In genomic region chr12:49929581-49929980, GRCh38 we compare ENCODE assay signal across 18 cellular contexts. TPM values are rescaled to one million over a fixed set of nuclear protein-coding genes. Genes with fewer than 3 reads are reported as not detected.
DNase-seq lines count a peak whose midpoint lies in the region; ATAC-seq and TF ChIP-seq lines count a peak whose summit lies in the region.
"Had no signal": no experiment of that assay in that cellular context is flagged by ENCODE, and none has a peak within 500 bp of the region (broad histone marks: within the 10 kb centered on the region; RNA-seq: fewer than 3 reads in every experiment).

No MANE protein-coding gene starts in this region.

- no peaks in the 10 kb centered on the region for H3K9me3 ChIP-seq in neural progenitor cell (ENCODE audit: low read depth)
- H3K9me3 ChIP-seq: HAP-1 had no signal

- H3K36me3 ChIP-seq in neural progenitor cell = no peaks in the 10 kb centered on the region
- H3K36me3 ChIP-seq: HAP-1 had no signal

- peak; percentile 16 for DNase-seq in activated CD4-positive, CD25-positive, alpha-beta regulatory T cell treated with anti-CD3 and anti-CD28 coated beads, Interleukin-2, amount 50 U/mL, for 72 hours
- DNase-seq in activated CD4-positive, CD25-positive, alpha-beta regulatory T cell (lab: John Stamatoyannopoulos, UW) = no peak
- DNase-seq in ecto neural progenitor cell (ENCODE audit: low spot score) (peak; percentile 44), neural progenitor cell (ENCODE audit: low spot score) (no peak), cerebellar nuclear complex (lab: John Stamatoyannopoulos, UW) (no peak)
- DNase-seq in activated naive CD4-positive, alpha-beta T cell treated with anti-CD3 and anti-CD28 coated beads for 36 hours = no peak
- DNase-seq: CD8-positive, alpha-beta T cell; COR-L47; DMS153; DMS79 treated with DMSO at 0.1 percent for 48 hours; EL; GDM1; GOT3 had no signal

- no peaks in the 10 kb centered on the region for H4K20me1 ChIP-seq in neural progenitor cell (ENCODE audit: low read depth)

- no peaks in the 10 kb centered on the region for H3K36me3 Mint-ChIP-seq in neural progenitor cell
- no peaks in the 10 kb centered on the region for H3K36me3 Mint-ChIP-seq in activated naive CD4-positive, alpha-beta T cell treated with anti-CD3 and anti-CD28 coated beads for 36 hours (ENCODE audit: low read depth)
- H3K36me3 Mint-ChIP-seq: CD14-positive monocyte; CD8-positive, alpha-beta T cell had no signal

- no peak for ATAC-seq in GM18519 (IDR thresholded peaks at IDR 0.05; ENCODE audit: low FRiP score, unreplicated experiment)
- ATAC-seq: CD8-positive, alpha-beta T cell had no signal

- no peak overlapping the region for H3K9ac ChIP-seq in neural progenitor cell

- H3K9me3 Mint-ChIP-seq in neural progenitor cell = peaks cover 2% of the 10 kb centered on the region
- H3K9me3 Mint-ChIP-seq in activated naive CD4-positive, alpha-beta T cell treated with anti-CD3 and anti-CD28 coated beads for 36 hours = no peaks in the 10 kb centered on the region
- H3K9me3 Mint-ChIP-seq: CD14-positive monocyte; CD8-positive, alpha-beta T cell had no signal

- H3K4me3 Mint-ChIP-seq in neural progenitor cell = no peak overlapping the region
- H3K4me3 Mint-ChIP-seq in activated naive CD4-positive, alpha-beta T cell treated with anti-CD3 and anti-CD28 coated beads for 36 hours = no peak overlapping the region
- H3K4me3 Mint-ChIP-seq: CD14-positive monocyte; CD8-positive, alpha-beta T cell had no signal

- peaks cover 12% of the 10 kb centered on the region for H3K4me1 Mint-ChIP-seq in neural progenitor cell
- H3K4me1 Mint-ChIP-seq in activated naive CD4-positive, alpha-beta T cell treated with anti-CD3 and anti-CD28 coated beads for 36 hours (ENCODE audit: low read depth) = peaks cover 7% of the 10 kb centered on the region
- H3K4me1 Mint-ChIP-seq: CD14-positive monocyte had no signal

- no peaks in the 10 kb centered on the region for H3K27me3 ChIP-seq in neural progenitor cell

- no peak overlapping the region for H3K27ac ChIP-seq in neural progenitor cell
- H3K27ac ChIP-seq: 22Rv1 had no signal

- H3K4me2 ChIP-seq in neural progenitor cell = no peak overlapping the region

- no peak for TF ChIP-seq CTCF in neural progenitor cell (IDR thresholded peaks at IDR 0.05)

- H3F3A ChIP-seq in neural progenitor cell (ENCODE audit: low read depth) = no peaks in the 10 kb centered on the region

- H3K4me3 ChIP-seq in neural progenitor cell = no peak overlapping the region
- H3K4me3 ChIP-seq: HAP-1 had no signal

- CTCF ChIA-PET in activated naive CD4-positive, alpha-beta T cell treated with anti-CD3 and anti-CD28 coated beads for 36 hours (lab: Charles Lee) = interaction anchor here (0.7 to 0.9 kb wide), 4 partner anchors 24 to 208 kb away, joined by 3 to 4 read pairs (median 3); no protein-coding TSS in a partner anchor

- peak overlapping the region; percentile 12 for H3K27ac Mint-ChIP-seq in neural progenitor cell
- no peak overlapping the region for H3K27ac Mint-ChIP-seq in activated naive CD4-positive, alpha-beta T cell treated with anti-CD3 and anti-CD28 coated beads for 36 hours
- H3K27ac Mint-ChIP-seq: CD8-positive, alpha-beta T cell had no signal

- intact Hi-C loops in activated naive CD4-positive, alpha-beta T cell treated with anti-CD3 and anti-CD28 coated beads for 36 hours (cut with micrococcal nuclease) = no loop called here

- no peaks in the 10 kb centered on the region for H3K4me1 ChIP-seq in neural progenitor cell
- H3K4me1 ChIP-seq: HAP-1 had no signal

- no peak overlapping the region for H2AFZ ChIP-seq in neural progenitor cell (replicated peaks)

- no peaks in the 10 kb centered on the region for H3K79me2 ChIP-seq in neural progenitor cell (ENCODE audit: low read depth)

- H3K27me3 Mint-ChIP-seq in neural progenitor cell (ENCODE audit: insufficient read depth, low read depth) = peaks cover 12% of the 10 kb centered on the region
- H3K27me3 Mint-ChIP-seq in activated naive CD4-positive, alpha-beta T cell treated with anti-CD3 and anti-CD28 coated beads for 36 hours (ENCODE audit: low read depth) = peaks cover 1% of the 10 kb centered on the region

RNA-seq across cellular contexts. Expression of gene AQP2, which starts 21.0 kb away (rescaled TPM):
- total RNA-seq in neural progenitor cell (ENCODE audit: low replicate concordance) = not detected in 2 replicates
- total RNA-seq in activated naive CD4-positive, alpha-beta T cell treated with anti-CD3 and anti-CD28 coated beads for 36 hours = not detected
- total RNA-seq: A673; CD8-positive, alpha-beta T cell had no signal

RNA-seq across cellular contexts. Expression of gene FAIM2, which starts 25.9 kb away (rescaled TPM):
- total RNA-seq in neural progenitor cell (ENCODE audit: low replicate concordance) = 0.39 and 1.2 TPM in 2 replicates
- total RNA-seq in activated naive CD4-positive, alpha-beta T cell treated with anti-CD3 and anti-CD28 coated beads for 36 hours = under 1 TPM; 0.17 to 0.42 TPM
- total RNA-seq: A673; CD8-positive, alpha-beta T cell had no signal

RNA-seq across cellular contexts. Expression of gene AQP5, which starts 32.1 kb away (rescaled TPM):
- 0.09 TPM in 1 of 2 replicates, not detected in the other for total RNA-seq in neural progenitor cell (ENCODE audit: low replicate concordance)
- total RNA-seq in activated naive CD4-positive, alpha-beta T cell treated with anti-CD3 and anti-CD28 coated beads for 36 hours = not detected
- total RNA-seq: A673; CD8-positive, alpha-beta T cell had no signal

RNA-seq across cellular contexts. Expression of gene AQP6, which starts 43.2 kb away (rescaled TPM):
- total RNA-seq in neural progenitor cell (ENCODE audit: low replicate concordance) = 0.12 TPM in 1 of 2 replicates, not detected in the other
- total RNA-seq in activated naive CD4-positive, alpha-beta T cell treated with anti-CD3 and anti-CD28 coated beads for 36 hours = not detected
- total RNA-seq: A673; CD8-positive, alpha-beta T cell had no signal

Comparison
In these comparisons a context has a peak if more than half of its experiments do, and no peak if none do; other contexts are left out.
1. DNase-seq: peak in activated CD4-positive, CD25-positive, alpha-beta regulatory T cell treated with anti-CD3 and anti-CD28 coated beads, Interleukin-2, amount 50 U/mL, for 72 hours (single experiment) and ecto neural progenitor cell (single experiment); none in activated CD4-positive, CD25-positive, alpha-beta regulatory T cell (0 of 4), neural progenitor cell (single experiment), activated naive CD4-positive, alpha-beta T cell treated with anti-CD3 and anti-CD28 coated beads for 36 hours (single experiment) and cerebellar nuclear complex (0 of 2).